Comparison of ENCODE assay signal across 10 cellular contexts in genomic region chr6:18277181-18278006, GRCh38. TPM values are rescaled to one million over a fixed set of nuclear protein-coding genes. Genes with fewer than 3 reads are reported as not detected.
A peak's percentile ranks its signal among the peaks of the same experiment; 100 is the strongest.
DNase-seq lines count a peak whose midpoint lies in the region; ATAC-seq and TF ChIP-seq lines count a peak whose summit lies in the region.
"Had no signal": no experiment of that assay in that cellular context is flagged by ENCODE, and none has a peak within 500 bp of the region (broad histone marks: within the 10 kb centered on the region; RNA-seq: fewer than 3 reads in every experiment).

No MANE protein-coding gene starts in this region.

- peaks cover 47% of the 10 kb centered on the region for H3K27me3 Mint-ChIP-seq in activated naive CD4-positive, alpha-beta T cell treated with anti-CD3 and anti-CD28 coated beads for 36 hours (ENCODE audit: low read depth)
- peaks cover 53 to 78% (median 62%) of the 10 kb centered on the region in 5 donors for H3K27me3 Mint-ChIP-seq in naive thymus-derived CD4-positive, alpha-beta T cell

- H3K36me3 ChIP-seq in brain microvascular endothelial cell (replicated peaks) (no peaks in the 10 kb centered on the region), transverse colon (no peaks in the 10 kb centered on the region)
- H3K36me3 ChIP-seq in naive thymus-derived CD4-positive, alpha-beta T cell (ENCODE audit: control insufficient read depth in 2 of 3, insufficient read depth in 3 of 3, low read length in 3 of 3): no peaks in the 10 kb centered on the region

- H3K4me3 ChIP-seq in brain microvascular endothelial cell (ENCODE audit: low read depth, low read length) (peak overlapping the region; percentile 56), transverse colon (peak overlapping the region; percentile 10 to 55 (median 29))
- H3K4me3 ChIP-seq in naive thymus-derived CD4-positive, alpha-beta T cell (ENCODE audit: low read length): no peak overlapping the region

- POLR2A ChIA-PET in naive thymus-derived CD4-positive, alpha-beta T cell (lab: Charles Lee): no interaction called here

- CTCF ChIA-PET in activated naive CD4-positive, alpha-beta T cell treated with anti-CD3 and anti-CD28 coated beads for 36 hours (lab: Charles Lee): interaction anchor here (0.5 to 0.6 kb wide), 2 partner anchors 22 to 67 kb away, joined by 3 read pairs; no protein-coding TSS in a partner anchor
- CTCF ChIA-PET in naive thymus-derived CD4-positive, alpha-beta T cell (lab: Charles Lee): no interaction called here

- in situ Hi-C loops in brain microvascular endothelial cell (cut with HindIII; ENCODE audit: low pct_ligation_motif_present, low sequenced_read_pairs): no loop called here
- in situ Hi-C loops in transverse colon (cut with MboI; ENCODE audit: low pct_ligation_motif_present in 1 of 4, low pct_unique_long_range_greater_than_20kb in 1 of 4, low sequenced_read_pairs in 3 of 4): no loop called here

- peaks cover 15% of the 10 kb centered on the region for H3K27me3 ChIP-seq in brain microvascular endothelial cell (replicated peaks)
- peaks cover 53% of the 10 kb centered on the region for H3K27me3 ChIP-seq in transverse colon
- H3K27me3 ChIP-seq in naive thymus-derived CD4-positive, alpha-beta T cell (ENCODE audit: control insufficient read depth in 2 of 2, insufficient read depth in 2 of 2, low read length in 2 of 2): peaks cover 0 to 7% of the 10 kb centered on the region in 2 donors

- no peaks in the 10 kb centered on the region for H3K9me3 Mint-ChIP-seq in activated naive CD4-positive, alpha-beta T cell treated with anti-CD3 and anti-CD28 coated beads for 36 hours
- peaks cover 0 to 3% (median 0%) of the 10 kb centered on the region in 11 donors for H3K9me3 Mint-ChIP-seq in naive thymus-derived CD4-positive, alpha-beta T cell

- peaks cover 6 to 17% (median 12%) of the 10 kb centered on the region in 4 donors for H3K4me1 ChIP-seq in transverse colon
- H3K4me1 ChIP-seq in naive thymus-derived CD4-positive, alpha-beta T cell (ENCODE audit: control insufficient read depth in 2 of 2, insufficient read depth in 2 of 2, low read length in 2 of 2): no peaks in the 10 kb centered on the region

- intact Hi-C loops in activated naive CD4-positive, alpha-beta T cell treated with anti-CD3 and anti-CD28 coated beads for 36 hours (cut with micrococcal nuclease): no loop called here
- intact Hi-C loops in transverse colon (cut with DNase I; ENCODE audit: low total_unique reads): no loop called here
- intact Hi-C loops in naive thymus-derived CD4-positive, alpha-beta T cell (cut with micrococcal nuclease): no loop called here

- TF ChIP-seq POLR2A in transverse colon (IDR thresholded peaks at IDR 0.05): no peak

- H3K9me3 ChIP-seq in transverse colon: no peaks in the 10 kb centered on the region
- H3K9me3 ChIP-seq in naive thymus-derived CD4-positive, alpha-beta T cell (ENCODE audit: control insufficient read depth in 2 of 3, low read length in 3 of 3): no peaks in the 10 kb centered on the region

- ATAC-seq in naive thymus-derived CD4-positive, alpha-beta T cell: no peak
- ATAC-seq in HG03039 (IDR thresholded peaks at IDR 0.05; ENCODE audit: unreplicated experiment) (no peak), GM21825 (IDR thresholded peaks at IDR 0.05; ENCODE audit: unreplicated experiment) (no peak)

- no peak for TF ChIP-seq EP300 in transverse colon (IDR thresholded peaks at IDR 0.05; ENCODE audit: low read depth)

- H3K36me3 Mint-ChIP-seq in activated naive CD4-positive, alpha-beta T cell treated with anti-CD3 and anti-CD28 coated beads for 36 hours (ENCODE audit: low read depth): no peaks in the 10 kb centered on the region
- H3K36me3 Mint-ChIP-seq in naive thymus-derived CD4-positive, alpha-beta T cell: peaks cover 0 to 5% (median 0%) of the 10 kb centered on the region in 5 donors

- peak overlapping the region; percentile 43 for H3K4me3 Mint-ChIP-seq in activated naive CD4-positive, alpha-beta T cell treated with anti-CD3 and anti-CD28 coated beads for 36 hours
- peak overlapping the region in 4 of 10 donors; percentile 29 to 69 (median 48) for H3K4me3 Mint-ChIP-seq in naive thymus-derived CD4-positive, alpha-beta T cell

- no peak overlapping the region for H3K27ac Mint-ChIP-seq in activated naive CD4-positive, alpha-beta T cell treated with anti-CD3 and anti-CD28 coated beads for 36 hours
- H3K27ac Mint-ChIP-seq in naive thymus-derived CD4-positive, alpha-beta T cell: no peak overlapping the region

- DNase-seq in activated naive CD4-positive, alpha-beta T cell treated with anti-CD3 and anti-CD28 coated beads for 36 hours: no peak
- DNase-seq in activated naive CD4-positive, alpha-beta T cell (lab: John Stamatoyannopoulos, UW): no peak
- DNase-seq in brain microvascular endothelial cell (no peak), left kidney (ENCODE audit: low read depth, low spot score) (peak; percentile 63), transverse colon (no peak)
- no peak for DNase-seq in naive thymus-derived CD4-positive, alpha-beta T cell
- DNase-seq: NCI-H2081 treated with DMSO at 0.1 percent for 48 hours had no signal

- H3K27ac ChIP-seq in brain microvascular endothelial cell (no peak overlapping the region), transverse colon (no peak overlapping the region)
- H3K27ac ChIP-seq in naive thymus-derived CD4-positive, alpha-beta T cell (ENCODE audit: low read depth, low read length): no peak overlapping the region
- H3K27ac ChIP-seq: epithelial cell of prostate had no signal

- TF ChIP-seq CTCF in brain microvascular endothelial cell (IDR thresholded peaks at IDR 0.05; ENCODE audit: low read depth, low read length, missing control alignments): no peak
- no peak for TF ChIP-seq CTCF in transverse colon (IDR thresholded peaks at IDR 0.05)

- WGBS in transverse colon (ENCODE audit: low coverage in 1 of 2), 2 donors: 6% methylated on average over 65 of the region's 70 CpGs; no CpG with 5 or more reads in 1 of the 2 donors

- H3K4me1 Mint-ChIP-seq in activated naive CD4-positive, alpha-beta T cell treated with anti-CD3 and anti-CD28 coated beads for 36 hours (ENCODE audit: low read depth): peaks cover 4% of the 10 kb centered on the region
- peaks cover 0 to 13% (median 9%) of the 10 kb centered on the region in 7 donors for H3K4me1 Mint-ChIP-seq in naive thymus-derived CD4-positive, alpha-beta T cell

RNA-seq across cellular contexts. Expression of gene DEK, which starts 13.1 kb away (rescaled TPM):
- 100 to 1,000 TPM; 200 to 203 TPM for total RNA-seq in activated naive CD4-positive, alpha-beta T cell treated with anti-CD3 and anti-CD28 coated beads for 36 hours
- 100 to 1,000 TPM in 3 of 4 donors, 10 to 100 TPM in 1; 96.9 to 175 (median 111) TPM for total RNA-seq in transverse colon
- total RNA-seq in naive thymus-derived CD4-positive, alpha-beta T cell: 100 to 1,000 TPM in 3 of 5 experiments, 10 to 100 TPM in 2; 49.6 to 174 (median 101) TPM
- polyA plus RNA-seq in naive thymus-derived CD4-positive, alpha-beta T cell: 10 to 100 TPM; 41.6 to 51.6 TPM
